In genomic region chr19:1406818-1407661, GRCh38 we compare ENCODE assay signal across 8 cellular contexts. TPM values are rescaled to one million over a fixed set of nuclear protein-coding genes. Genes with fewer than 3 reads are reported as not detected.
A peak's percentile ranks its signal among the peaks of the same experiment; 100 is the strongest.
DNase-seq lines count a peak whose midpoint lies in the region; ATAC-seq and TF ChIP-seq lines count a peak whose summit lies in the region.

Gene DAZAP1 (plus strand): TSS chr19:1407586. CDS start chr19:1407774, 188 bp downstream.

- H3K27ac Mint-ChIP-seq in effector memory CD8-positive, alpha-beta T cell = peak within 1 kb of the TSS; percentile 89 to 96

- no peaks in the 10 kb centered on the region for H3K9me3 Mint-ChIP-seq in effector memory CD8-positive, alpha-beta T cell

- TF ChIP-seq CTCF in GM20000 (IDR thresholded peaks at IDR 0.05; ENCODE audit: extremely low read depth, missing control alignments) = peak; percentile 4

- H3K23ac ChIP-seq in mesenchymal stem cell (ENCODE audit: low read length in 2 of 2) = peak within 1 kb of the TSS; percentile 64 to 67

- H3K36me3 Mint-ChIP-seq in effector memory CD8-positive, alpha-beta T cell (ENCODE audit: insufficient read depth) = peaks cover 46% of the 10 kb centered on the region

- H3K27me3 Mint-ChIP-seq in effector memory CD8-positive, alpha-beta T cell = peaks cover 6 to 14% of the 10 kb centered on the region in 2 donors

- H2BK15ac ChIP-seq in mesenchymal stem cell (ENCODE audit: low read depth, poor library complexity, severe bottlenecking) = peak within 1 kb of the TSS; percentile 95

- peaks cover 38 to 41% of the 10 kb centered on the region in 2 donors for H3K4me1 Mint-ChIP-seq in effector memory CD8-positive, alpha-beta T cell (ENCODE audit: low read depth in 2 of 2)

- no peaks in the 10 kb centered on the region for H3K79me1 ChIP-seq in mesenchymal stem cell (replicated peaks; ENCODE audit: low read length, poor library complexity, severe bottlenecking)

- DNase-seq in COLO668 (lab: John Stamatoyannopoulos, UW; ENCODE audit: unreplicated experiment) (peak; percentile 99), GM20000 (ENCODE audit: low spot score) (peak; percentile 100), HT1080 (ENCODE audit: low read depth) (peak; percentile 97), NOMO-1 (lab: John Stamatoyannopoulos, UW; ENCODE audit: unreplicated experiment in 2 of 2) (peak; percentile 94 to 96), mesenchymal stem cell (peak; percentile 97)
- DNase-seq in activated CD8-positive, alpha-beta memory T cell treated with anti-CD3 and anti-CD28 coated beads for 4 hours (ENCODE audit: low read depth in 2 of 2) = peak; percentile 99
- DNase-seq in effector memory CD8-positive, alpha-beta T cell = peak; percentile 99 to 100 (median 99)
- peak; percentile 100 for DNase-seq in stimulated activated CD8-positive, alpha-beta memory T cell treated with anti-CD3 and anti-CD28 coated beads, Interleukin-12 subunit alpha, Interleukin-12 subunit beta, amount 100 ng/mL, for 4 hours (ENCODE audit: low read depth)

- H3K27ac ChIP-seq in mesenchymal stem cell (ENCODE audit: low read length, poor library complexity, severe bottlenecking) = peak within 1 kb of the TSS; percentile 63

- peak within 1 kb of the TSS; percentile 97 for H2BK120ac ChIP-seq in mesenchymal stem cell (ENCODE audit: low read depth, low read length)

- H3K4me3 ChIP-seq in mesenchymal stem cell (ENCODE audit: insufficient read depth in 1 of 2, low read depth in 1 of 2, low read length in 2 of 2) = peak within 1 kb of the TSS; percentile 78 to 92

- 0% methylated on average over 59 of the region's 103 CpGs for WGBS in mesenchymal stem cell

- peak within 1 kb of the TSS; percentile 36 for H2AFZ ChIP-seq in mesenchymal stem cell (ENCODE audit: low read depth, low read length)

- H3K4me2 ChIP-seq in mesenchymal stem cell (ENCODE audit: low read length, poor library complexity, severe bottlenecking) = peak within 1 kb of the TSS; percentile 93

- H3K18ac ChIP-seq in mesenchymal stem cell (ENCODE audit: low read depth in 1 of 2, low read length in 2 of 2) = peak within 1 kb of the TSS; percentile 85 to 92

- ATAC-seq in effector memory CD8-positive, alpha-beta T cell (replicated peaks) = peak; percentile 72

- H2BK12ac ChIP-seq in mesenchymal stem cell (ENCODE audit: low read length in 2 of 2) = peak within 1 kb of the TSS in 1 of 2 experiments; percentile 38

- peak within 1 kb of the TSS; percentile 93 for H3K9ac ChIP-seq in mesenchymal stem cell (ENCODE audit: low read length)

- peak within 1 kb of the TSS; percentile 13 for H2AK5ac ChIP-seq in mesenchymal stem cell (ENCODE audit: low read length, severe bottlenecking)

- H2BK5ac ChIP-seq in mesenchymal stem cell (ENCODE audit: low read depth, low read length, poor library complexity, severe bottlenecking) = peak within 1 kb of the TSS; percentile 75

- H3K27me3 ChIP-seq in mesenchymal stem cell (ENCODE audit: control insufficient read depth in 1 of 2, insufficient read depth in 1 of 2, low read length in 2 of 2) = no peaks in the 10 kb centered on the region

- H3K4ac ChIP-seq in mesenchymal stem cell (ENCODE audit: low read depth in 1 of 2, low read length in 2 of 2) = peak within 1 kb of the TSS; percentile 82 to 96

- peak within 1 kb of the TSS; percentile 90 for H4K91ac ChIP-seq in mesenchymal stem cell (ENCODE audit: low read length)

- H3K36me3 ChIP-seq in mesenchymal stem cell (ENCODE audit: control insufficient read depth in 1 of 2, insufficient read depth in 2 of 2, low read depth in 1 of 2, low read length in 2 of 2) = peaks cover 0 to 12% of the 10 kb centered on the region in 2 experiments

- no peaks in the 10 kb centered on the region for H3K9me3 ChIP-seq in mesenchymal stem cell (ENCODE audit: control insufficient read depth, low read length)

- H3K4me1 ChIP-seq in mesenchymal stem cell (ENCODE audit: control insufficient read depth, insufficient read depth, low read depth, low read length) = peaks cover 46% of the 10 kb centered on the region

- H3K14ac ChIP-seq in mesenchymal stem cell (ENCODE audit: low read length in 2 of 2) = peak within 1 kb of the TSS in 1 of 2 experiments; percentile 98

- H3K4me3 Mint-ChIP-seq in effector memory CD8-positive, alpha-beta T cell = peak within 1 kb of the TSS; percentile 91 to 98

- H4K8ac ChIP-seq in mesenchymal stem cell (ENCODE audit: low read length) = peak within 1 kb of the TSS; percentile 93

RNA-seq across cellular contexts. Expression of gene DAZAP1, which starts in this region (rescaled TPM):
- 158 and 183 TPM in 2 replicates for total RNA-seq in HT1080 (2014; rRNA removed; shearing (Covaris generic))
- 144 and 151 TPM in 2 replicates for polyA plus RNA-seq in HT1080 (2015; cell fraction: cytosol; rRNA removed)
- 203 and 228 TPM in 2 replicates for polyA plus RNA-seq in HT1080 (2015; cell fraction: nucleus; rRNA removed)
- 65.2 TPM for polyA plus RNA-seq in mesenchymal stem cell (2013, experiment 1 of 2)
- polyA plus RNA-seq in mesenchymal stem cell (2013, experiment 2 of 2) = 66.2 TPM

Comparison
In these comparisons a context has a peak if more than half of its experiments do, and no peak if none do; other contexts are left out.
1. Peak in every context shown above with its lines: DNase-seq, ATAC-seq, H3K4me3 ChIP-seq and H3K27ac ChIP-seq.